1 cellular context compared by ENCODE assay signal in genomic region chr3:29644261-29644660, GRCh38.
TF ChIP-seq lines count a peak whose summit lies in the region.

No MANE protein-coding gene starts in this region.

TF ChIP-seq in SK-N-SH, 30 proteins besides CTCF, POLR2A, EP300 and RAD21 (continued from another document):
- TF ChIP-seq, protein P1, sequence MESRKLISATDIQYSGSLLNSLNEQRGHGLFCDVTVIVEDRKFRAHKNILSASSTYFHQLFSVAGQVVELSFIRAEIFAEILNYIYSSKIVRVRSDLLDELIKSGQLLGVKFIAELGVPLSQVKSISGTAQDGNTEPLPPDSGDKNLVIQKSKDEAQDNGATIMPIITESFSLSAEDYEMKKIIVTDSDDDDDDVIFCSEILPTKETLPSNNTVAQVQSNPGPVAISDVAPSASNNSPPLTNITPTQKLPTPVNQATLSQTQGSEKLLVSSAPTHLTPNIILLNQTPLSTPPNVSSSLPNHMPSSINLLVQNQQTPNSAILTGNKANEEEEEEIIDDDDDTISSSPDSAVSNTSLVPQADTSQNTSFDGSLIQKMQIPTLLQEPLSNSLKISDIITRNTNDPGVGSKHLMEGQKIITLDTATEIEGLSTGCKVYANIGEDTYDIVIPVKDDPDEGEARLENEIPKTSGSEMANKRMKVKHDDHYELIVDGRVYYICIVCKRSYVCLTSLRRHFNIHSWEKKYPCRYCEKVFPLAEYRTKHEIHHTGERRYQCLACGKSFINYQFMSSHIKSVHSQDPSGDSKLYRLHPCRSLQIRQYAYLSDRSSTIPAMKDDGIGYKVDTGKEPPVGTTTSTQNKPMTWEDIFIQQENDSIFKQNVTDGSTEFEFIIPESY (IDR thresholded peaks at IDR 0.05; ENCODE audit: borderline replicate concordance, low read depth), result no peak
- TF ChIP-seq MEF2A (IDR thresholded peaks at IDR 0.05; ENCODE audit: borderline replicate concordance, low read depth) (0 out of 2 replicates have a peak, but pooled peaks have one; percentile 21), SIN3A (IDR thresholded peaks at IDR 0.05; ENCODE audit: borderline replicate concordance, low read depth, low read length) (0 out of 2 replicates have a peak, but pooled peaks have one; percentile 35), YY1 (IDR thresholded peaks at IDR 0.05; ENCODE audit: low read depth) (no peak; the same call in 1 of the 2 replicates), EZH2phosphoT487 (IDR thresholded peaks at IDR 0.05; ENCODE audit: borderline replicate concordance, low read depth) (no peak), GABPA (IDR thresholded peaks at IDR 0.05; ENCODE audit: low read depth) (no peak), CHD2 (IDR thresholded peaks at IDR 0.05; ENCODE audit: low read length, partially characterized antibody) (peak; percentile 48), ELF1 (IDR thresholded peaks at IDR 0.05) (no peak), RFX5 (IDR thresholded peaks at IDR 0.05; ENCODE audit: low read length) (no peak), MAX (IDR thresholded peaks at IDR 0.05; ENCODE audit: low read depth) (peak; percentile 88), FOSL2 (IDR thresholded peaks at IDR 0.05; ENCODE audit: borderline replicate concordance, low read depth) (peak; percentile 48; the same call in 1 of the 2 replicates), FOXM1 (IDR thresholded peaks at IDR 0.05; ENCODE audit: low read depth) (no peak), RXRA (IDR thresholded peaks at IDR 0.05; ENCODE audit: borderline replicate concordance, low read depth) (no peak), NRF1 (IDR thresholded peaks at IDR 0.05; ENCODE audit: low read depth, low read length) (no peak), NFIC (IDR thresholded peaks at IDR 0.05; ENCODE audit: borderline replicate concordance) (no peak), TEAD4 (IDR thresholded peaks at IDR 0.05; ENCODE audit: borderline replicate concordance, insufficient read depth) (0 out of 2 replicates have a peak, but pooled peaks have one; percentile 39), JUND (IDR thresholded peaks at IDR 0.05) (no peak), TCF12 (IDR thresholded peaks at IDR 0.05) (peak; percentile 83), SMC3 (IDR thresholded peaks at IDR 0.05; ENCODE audit: low read depth, low read length) (peak; percentile 16; the same call in 1 of the 2 replicates), POLR2AphosphoS5 (IDR thresholded peaks at IDR 0.05; ENCODE audit: low read depth, low read length) (peak; percentile 38; the same call in 1 of the 2 replicates), MXI1 (IDR thresholded peaks at IDR 0.05; ENCODE audit: low read depth, low read length) (peak; percentile 44; the same call in 1 of the 2 replicates), FOXJ3 (CRISPR knock-in tag; IDR thresholded peaks at IDR 0.05) (no peak)
- TF ChIP-seq, protein P2, sequence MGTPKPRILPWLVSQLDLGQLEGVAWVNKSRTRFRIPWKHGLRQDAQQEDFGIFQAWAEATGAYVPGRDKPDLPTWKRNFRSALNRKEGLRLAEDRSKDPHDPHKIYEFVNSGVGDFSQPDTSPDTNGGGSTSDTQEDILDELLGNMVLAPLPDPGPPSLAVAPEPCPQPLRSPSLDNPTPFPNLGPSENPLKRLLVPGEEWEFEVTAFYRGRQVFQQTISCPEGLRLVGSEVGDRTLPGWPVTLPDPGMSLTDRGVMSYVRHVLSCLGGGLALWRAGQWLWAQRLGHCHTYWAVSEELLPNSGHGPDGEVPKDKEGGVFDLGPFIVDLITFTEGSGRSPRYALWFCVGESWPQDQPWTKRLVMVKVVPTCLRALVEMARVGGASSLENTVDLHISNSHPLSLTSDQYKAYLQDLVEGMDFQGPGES (IDR thresholded peaks at IDR 0.05; ENCODE audit: low read depth, low read length), result no peak
- TF ChIP-seq, protein P3, sequence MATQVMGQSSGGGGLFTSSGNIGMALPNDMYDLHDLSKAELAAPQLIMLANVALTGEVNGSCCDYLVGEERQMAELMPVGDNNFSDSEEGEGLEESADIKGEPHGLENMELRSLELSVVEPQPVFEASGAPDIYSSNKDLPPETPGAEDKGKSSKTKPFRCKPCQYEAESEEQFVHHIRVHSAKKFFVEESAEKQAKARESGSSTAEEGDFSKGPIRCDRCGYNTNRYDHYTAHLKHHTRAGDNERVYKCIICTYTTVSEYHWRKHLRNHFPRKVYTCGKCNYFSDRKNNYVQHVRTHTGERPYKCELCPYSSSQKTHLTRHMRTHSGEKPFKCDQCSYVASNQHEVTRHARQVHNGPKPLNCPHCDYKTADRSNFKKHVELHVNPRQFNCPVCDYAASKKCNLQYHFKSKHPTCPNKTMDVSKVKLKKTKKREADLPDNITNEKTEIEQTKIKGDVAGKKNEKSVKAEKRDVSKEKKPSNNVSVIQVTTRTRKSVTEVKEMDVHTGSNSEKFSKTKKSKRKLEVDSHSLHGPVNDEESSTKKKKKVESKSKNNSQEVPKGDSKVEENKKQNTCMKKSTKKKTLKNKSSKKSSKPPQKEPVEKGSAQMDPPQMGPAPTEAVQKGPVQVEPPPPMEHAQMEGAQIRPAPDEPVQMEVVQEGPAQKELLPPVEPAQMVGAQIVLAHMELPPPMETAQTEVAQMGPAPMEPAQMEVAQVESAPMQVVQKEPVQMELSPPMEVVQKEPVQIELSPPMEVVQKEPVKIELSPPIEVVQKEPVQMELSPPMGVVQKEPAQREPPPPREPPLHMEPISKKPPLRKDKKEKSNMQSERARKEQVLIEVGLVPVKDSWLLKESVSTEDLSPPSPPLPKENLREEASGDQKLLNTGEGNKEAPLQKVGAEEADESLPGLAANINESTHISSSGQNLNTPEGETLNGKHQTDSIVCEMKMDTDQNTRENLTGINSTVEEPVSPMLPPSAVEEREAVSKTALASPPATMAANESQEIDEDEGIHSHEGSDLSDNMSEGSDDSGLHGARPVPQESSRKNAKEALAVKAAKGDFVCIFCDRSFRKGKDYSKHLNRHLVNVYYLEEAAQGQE (IDR thresholded peaks at IDR 0.05; ENCODE audit: low read depth, low read length), result peak; percentile 30; the same call in 1 of the 2 replicates
- TF ChIP-seq, protein P4, sequence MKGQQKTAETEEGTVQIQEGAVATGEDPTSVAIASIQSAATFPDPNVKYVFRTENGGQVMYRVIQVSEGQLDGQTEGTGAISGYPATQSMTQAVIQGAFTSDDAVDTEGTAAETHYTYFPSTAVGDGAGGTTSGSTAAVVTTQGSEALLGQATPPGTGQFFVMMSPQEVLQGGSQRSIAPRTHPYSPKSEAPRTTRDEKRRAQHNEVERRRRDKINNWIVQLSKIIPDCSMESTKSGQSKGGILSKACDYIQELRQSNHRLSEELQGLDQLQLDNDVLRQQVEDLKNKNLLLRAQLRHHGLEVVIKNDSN (IDR thresholded peaks at IDR 0.05; ENCODE audit: borderline replicate concordance, low read depth), result no peak
- TF ChIP-seq, protein P5, sequence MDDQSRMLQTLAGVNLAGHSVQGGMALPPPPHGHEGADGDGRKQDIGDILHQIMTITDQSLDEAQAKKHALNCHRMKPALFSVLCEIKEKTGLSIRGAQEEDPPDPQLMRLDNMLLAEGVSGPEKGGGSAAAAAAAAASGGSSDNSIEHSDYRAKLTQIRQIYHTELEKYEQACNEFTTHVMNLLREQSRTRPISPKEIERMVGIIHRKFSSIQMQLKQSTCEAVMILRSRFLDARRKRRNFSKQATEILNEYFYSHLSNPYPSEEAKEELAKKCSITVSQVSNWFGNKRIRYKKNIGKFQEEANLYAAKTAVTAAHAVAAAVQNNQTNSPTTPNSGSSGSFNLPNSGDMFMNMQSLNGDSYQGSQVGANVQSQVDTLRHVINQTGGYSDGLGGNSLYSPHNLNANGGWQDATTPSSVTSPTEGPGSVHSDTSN (IDR thresholded peaks at IDR 0.05), result no peak
